17 cellular contexts compared by ENCODE assay signal in genomic region chr20:47016068-47016664, GRCh38.
DNase-seq lines count a peak whose midpoint lies in the region; ATAC-seq, FAIRE-seq and TF ChIP-seq lines count a peak whose summit lies in the region.
"Had no signal": no experiment of that assay in that cellular context is flagged by ENCODE, and none has a peak within 500 bp of the region (broad histone marks: within the 10 kb centered on the region; RNA-seq: fewer than 3 reads in every experiment).

No MANE protein-coding gene starts in this region.

- H4K20me1 ChIP-seq in K562 (replicated peaks; ENCODE audit: control insufficient read depth, insufficient read depth, low read length): no peaks in the 10 kb centered on the region; the same call in 1 of the 2 replicates

- no peak overlapping the region for H3K27ac Mint-ChIP-seq in nephron progenitor cell
- H3K27ac Mint-ChIP-seq: CD4-positive, CD25-positive, alpha-beta regulatory T cell had no signal

- TF ChIP-seq CTCF in K562 (IDR thresholded peaks at IDR 0.05 in 2 of 3, conservative IDR thresholded peaks at IDR 0.05 in 1 of 3; ENCODE audit: insufficient read depth in 2 of 3, low read depth in 1 of 3, low read length in 3 of 3) (no peak), nephron progenitor cell (IDR thresholded peaks at IDR 0.05) (no peak), spleen (IDR thresholded peaks at IDR 0.05 in 8 of 11, conservative IDR thresholded peaks at IDR 0.05 in 3 of 11) (no peak)

- H3K9ac ChIP-seq in K562 (ENCODE audit: insufficient read depth in 1 of 2, low read depth in 2 of 2, low read length in 2 of 2): no peak overlapping the region

- CTCF ChIA-PET in K562 (lab: Yijun Ruan, JAX; ENCODE audit: low intra/inter-chr PET ratio): no interaction called here

- H3K27me3 Mint-ChIP-seq in nephron progenitor cell (ENCODE audit: low read depth, poor library complexity): peaks cover 24% of the 10 kb centered on the region

- H3K27ac ChIP-seq in K562 (ENCODE audit: extremely low read depth, low read depth, low read length) (no peak overlapping the region), spleen (no peak overlapping the region)
- H3K27ac ChIP-seq: SJSA1 had no signal

- no peak for TF ChIP-seq EP300 in Ishikawa (IDR thresholded peaks at IDR 0.05; ENCODE audit: borderline replicate concordance)
- TF ChIP-seq EP300 in K562 (IDR thresholded peaks at IDR 0.05; ENCODE audit: low read length): no peak

- TF ChIP-seq POLR2A in K562 (conservative IDR thresholded peaks at IDR 0.05) (no peak), spleen (IDR thresholded peaks at IDR 0.05) (no peak)

- in situ Hi-C loops in K562 (cut with MboI): no loop called here

- ATAC-seq in K562: peak; percentile 68; the same call in 2 of the 3 replicates
- no peak for ATAC-seq in GM21723 (IDR thresholded peaks at IDR 0.05; ENCODE audit: unreplicated experiment)

- H3K4me1 ChIP-seq in K562 (replicated peaks in 1 of 2; ENCODE audit: control insufficient read depth in 2 of 2, insufficient read depth in 2 of 2, low read length in 2 of 2) (no peaks in the 10 kb centered on the region), spleen (peaks cover 0 to 18% (median 3%) of the 10 kb centered on the region in 6 donors)
- H3K4me1 ChIP-seq: SJSA1 had no signal

- FAIRE-seq in K562 (lab: Jason Lieb, UNC): peak; percentile 32

- peaks cover 8% of the 10 kb centered on the region for H3K4me1 Mint-ChIP-seq in nephron progenitor cell

- no peaks in the 10 kb centered on the region for H3K36me3 Mint-ChIP-seq in nephron progenitor cell (ENCODE audit: low read depth)
- H3K36me3 Mint-ChIP-seq: CD4-positive, CD25-positive, alpha-beta regulatory T cell had no signal

- no peak for TF ChIP-seq RAD21 in Ishikawa (IDR thresholded peaks at IDR 0.05; ENCODE audit: low read depth)
- TF ChIP-seq RAD21 in K562 (CRISPR knock-in tag; conservative IDR thresholded peaks at IDR 0.05 in 1 of 2, IDR thresholded peaks at IDR 0.05 in 1 of 2): no peak

- H3K4me3 ChIP-seq in K562 (no peak overlapping the region), spleen (no peak overlapping the region)
- H3K4me3 ChIP-seq: SJSA1 had no signal

- peak; percentile 4 for DNase-seq in EH (ENCODE audit: low read depth)
- peak in 3 of 4 experiments; percentile 10 to 40 (median 28) for DNase-seq in K562 (ENCODE audit: extremely low read depth in 1 of 4, low spot score in 3 of 4)
- peak; percentile 59 for DNase-seq in nephron progenitor cell
- DNase-seq in spleen: no peak
- DNase-seq in NCI-H2196 (lab: John Stamatoyannopoulos, UW; ENCODE audit: unreplicated experiment): no peak
- DNase-seq: ACHN; Calu3; CD4-positive, CD25-positive, alpha-beta regulatory T cell; GOT3; Karpas-422; NCI-H1417 treated with DMSO at 0.1 percent for 48 hours; NCI-H2029 treated with DMSO at 0.1 percent for 48 hours; NCI-H526; NK-92 treated with Interleukin-12 subunit alpha and Interleukin-12 subunit beta, amount 100 ng/mL, for 24 hours had no signal

- intact Hi-C loops in K562 (cut with micrococcal nuclease): no loop called here
- intact Hi-C loops in spleen (cut with DNase I; ENCODE audit: low total_unique reads): no loop called here

- no peaks in the 10 kb centered on the region for H3K36me3 ChIP-seq in K562 (ENCODE audit: control insufficient read depth, insufficient read depth, low read length)
- H3K36me3 ChIP-seq in spleen: no peaks in the 10 kb centered on the region
- H3K36me3 ChIP-seq: SJSA1 had no signal

- no peaks in the 10 kb centered on the region for H3K9me3 Mint-ChIP-seq in nephron progenitor cell

- BruUV-seq in K562 (replicated peaks; lab: Mats Ljungman, UMichigan): no TSS peak

- H3K4me2 ChIP-seq in K562 (ENCODE audit: insufficient read depth, low read length): no peak overlapping the region

- H3K27me3 ChIP-seq in K562 (ENCODE audit: control insufficient read depth in 2 of 2, insufficient read depth in 2 of 2, low read length in 2 of 2): peaks cover 0 to 21% of the 10 kb centered on the region in 2 experiments; a peak in 1 of 5 replicates
- peaks cover 0 to 28% (median 0%) of the 10 kb centered on the region in 7 donors for H3K27me3 ChIP-seq in spleen (replicated peaks in 1 of 7)

- H3K9me3 ChIP-seq in K562 (replicated peaks; ENCODE audit: control insufficient read depth, insufficient read depth, low read depth, low read length) (no peaks in the 10 kb centered on the region), spleen (no peaks in the 10 kb centered on the region)
- H3K9me3 ChIP-seq: SJSA1 had no signal

- no peaks in the 10 kb centered on the region for H3K9me1 ChIP-seq in K562 (ENCODE audit: control insufficient read depth, insufficient read depth, low read length)

- H3K79me2 ChIP-seq in K562 (ENCODE audit: control insufficient read depth, insufficient read depth, low read length): no peaks in the 10 kb centered on the region

- H3K4me3 Mint-ChIP-seq in nephron progenitor cell: no peak overlapping the region
- H3K4me3 Mint-ChIP-seq: CD4-positive, CD25-positive, alpha-beta regulatory T cell had no signal

- WGBS in K562 (ENCODE audit: insufficient coverage, low coverage, missing lambda C conversion rate): 2% methylated on average over 8 of the region's 8 CpGs
- whole genome bisulfite sequencing in spleen, 5 donors: 74 to 78% (median 76%) methylated on average over 8 of the region's 8 CpGs

- no peak overlapping the region for H2AFZ ChIP-seq in K562 (ENCODE audit: low read depth, low read length)

- POLR2A ChIA-PET in K562 (lab: Yijun Ruan, JAX): no interaction called here

TF ChIP-seq in Ishikawa, 13 proteins besides CTCF, POLR2A, EP300 and RAD21:
- TF ChIP-seq EGR1 (IDR thresholded peaks at IDR 0.05): no peak
- no peak for TF ChIP-seq ZBTB7A (IDR thresholded peaks at IDR 0.05; ENCODE audit: low read depth)
- peak; percentile 83 for TF ChIP-seq REST (IDR thresholded peaks at IDR 0.05; ENCODE audit: low read depth)

TF ChIP-seq in K562, 482 proteins besides CTCF, POLR2A, EP300 and RAD21:
- TF ChIP-seq ZEB2 (IDR thresholded peaks at IDR 0.05) (no peak), REST (CRISPR knock-in tag; IDR thresholded peaks at IDR 0.05; ENCODE audit: low read depth) (peak; percentile 86), CHD1 (IDR thresholded peaks at IDR 0.05; ENCODE audit: low read length) (no peak), EHMT2 (IDR thresholded peaks at IDR 0.05) (peak; percentile 96), MIER1 (IDR thresholded peaks at IDR 0.05; ENCODE audit: low read depth) (peak; percentile 92)
TF ChIP-seq in K562: peak in this region for 3.

Comparison
In these comparisons a context has a peak if more than half of its experiments do, and no peak if none do; other contexts are left out.
1. DNase-seq: peak in EH (single experiment), K562 (3 of 4) and nephron progenitor cell (single experiment); none in spleen (single experiment) and NCI-H2196 (single experiment).